In the genomic region with DNA sequence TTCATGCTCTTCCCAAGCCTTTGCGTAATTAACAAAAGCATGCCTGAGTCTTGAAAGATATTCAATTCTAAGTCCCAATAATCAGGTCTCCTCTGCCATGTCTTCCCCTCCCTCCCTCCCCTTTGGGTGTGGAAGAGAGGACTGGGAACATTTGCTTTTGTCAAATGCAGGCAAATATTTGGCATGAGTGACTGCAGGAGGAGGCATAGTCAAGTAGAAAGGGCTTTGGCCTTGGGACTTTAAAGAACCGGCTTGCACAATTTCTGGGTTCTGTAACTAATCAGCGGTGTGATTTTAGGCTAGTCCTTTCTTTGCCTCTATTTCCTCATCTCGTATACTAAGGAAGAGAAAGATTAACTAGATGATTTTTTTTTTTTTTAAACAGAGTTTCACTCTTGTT, we compare ENCODE assay signal across 1 cellular context.
TF ChIP-seq lines count a peak whose summit lies in the region.

No MANE protein-coding gene starts in this region.

TF ChIP-seq in HepG2, 621 proteins besides CTCF, POLR2A, EP300 and RAD21:
- TF ChIP-seq FOXA3 (CRISPR knock-in tag; IDR thresholded peaks at IDR 0.05) (no peak), FOXP1 (IDR thresholded peaks at IDR 0.05) (no peak), FOXP1 (CRISPR knock-in tag; IDR thresholded peaks at IDR 0.05) (no peak), SOX5 (CRISPR knock-in tag; IDR thresholded peaks at IDR 0.05; ENCODE audit: borderline replicate concordance) (no peak), ZNF773 (CRISPR knock-in tag; IDR thresholded peaks at IDR 0.05; ENCODE audit: borderline replicate concordance) (no peak), HMGXB3 (CRISPR knock-in tag; IDR thresholded peaks at IDR 0.05; ENCODE audit: borderline replicate concordance) (no peak), ZBTB49 (CRISPR knock-in tag; IDR thresholded peaks at IDR 0.05; ENCODE audit: borderline replicate concordance) (no peak), ZNF317 (CRISPR knock-in tag; IDR thresholded peaks at IDR 0.05) (no peak), U2AF1 (optimal IDR thresholded peaks at IDR 0.05; ENCODE audit: low read depth, low read length) (no peak)
- TF ChIP-seq, protein P1, sequence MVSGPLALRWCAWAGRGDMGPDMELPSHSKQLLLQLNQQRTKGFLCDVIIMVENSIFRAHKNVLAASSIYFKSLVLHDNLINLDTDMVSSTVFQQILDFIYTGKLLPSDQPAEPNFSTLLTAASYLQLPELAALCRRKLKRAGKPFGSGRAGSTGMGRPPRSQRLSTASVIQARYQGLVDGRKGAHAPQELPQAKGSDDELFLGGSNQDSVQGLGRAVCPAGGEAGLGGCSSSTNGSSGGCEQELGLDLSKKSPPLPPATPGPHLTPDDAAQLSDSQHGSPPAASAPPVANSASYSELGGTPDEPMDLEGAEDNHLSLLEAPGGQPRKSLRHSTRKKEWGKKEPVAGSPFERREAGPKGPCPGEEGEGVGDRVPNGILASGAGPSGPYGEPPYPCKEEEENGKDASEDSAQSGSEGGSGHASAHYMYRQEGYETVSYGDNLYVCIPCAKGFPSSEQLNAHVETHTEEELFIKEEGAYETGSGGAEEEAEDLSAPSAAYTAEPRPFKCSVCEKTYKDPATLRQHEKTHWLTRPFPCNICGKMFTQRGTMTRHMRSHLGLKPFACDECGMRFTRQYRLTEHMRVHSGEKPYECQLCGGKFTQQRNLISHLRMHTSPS (CRISPR knock-in tag; IDR thresholded peaks at IDR 0.05; ENCODE audit: low read depth): no peak
- TF ChIP-seq, protein P2, sequence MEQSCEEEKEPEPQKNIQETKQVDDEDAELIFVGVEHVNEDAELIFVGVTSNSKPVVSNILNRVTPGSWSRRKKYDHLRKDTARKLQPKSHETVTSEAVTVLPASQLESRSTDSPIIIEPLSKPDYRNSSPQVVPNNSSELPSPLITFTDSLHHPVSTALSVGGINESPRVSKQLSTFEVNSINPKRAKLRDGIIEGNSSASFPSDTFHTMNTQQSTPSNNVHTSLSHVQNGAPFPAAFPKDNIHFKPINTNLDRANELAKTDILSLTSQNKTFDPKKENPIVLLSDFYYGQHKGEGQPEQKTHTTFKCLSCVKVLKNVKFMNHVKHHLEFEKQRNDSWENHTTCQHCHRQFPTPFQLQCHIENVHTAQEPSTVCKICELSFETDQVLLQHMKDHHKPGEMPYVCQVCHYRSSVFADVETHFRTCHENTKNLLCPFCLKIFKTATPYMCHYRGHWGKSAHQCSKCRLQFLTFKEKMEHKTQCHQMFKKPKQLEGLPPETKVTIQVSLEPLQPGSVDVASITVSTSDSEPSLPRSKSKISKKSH (CRISPR knock-in tag; IDR thresholded peaks at IDR 0.05; ENCODE audit: borderline replicate concordance): no peak
